29 cellular contexts compared by ENCODE assay signal in the genomic region with DNA sequence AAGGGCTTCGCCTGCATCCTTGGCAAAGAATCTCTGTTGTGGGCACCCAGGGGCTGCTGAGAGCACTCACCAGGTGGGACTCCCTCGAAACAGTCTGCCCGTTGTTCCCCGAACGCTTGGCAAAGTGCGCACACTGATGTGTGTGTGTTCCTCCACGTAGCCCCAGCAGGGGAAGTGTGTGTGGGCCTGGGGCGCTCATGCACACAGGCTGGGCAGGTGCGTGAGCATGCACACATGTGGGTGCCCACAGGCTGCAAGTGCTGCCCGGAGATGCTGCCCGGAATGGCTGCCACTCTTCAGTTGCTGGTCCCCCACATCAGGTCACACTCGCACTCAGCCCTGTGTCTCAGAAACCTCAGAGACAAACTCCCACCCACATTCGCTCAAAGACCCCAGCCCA.
"Had no signal": no experiment of that assay in that cellular context is flagged by ENCODE, and none has a peak within 500 bp of the region (broad histone marks: within the 10 kb centered on the region; RNA-seq: fewer than 3 reads in every experiment).

No MANE protein-coding gene starts in this region.

- ATAC-seq: activated CD8-positive, alpha-beta T cell treated with anti-CD3 and anti-CD28 coated beads, Interleukin-2, amount 10 ng/mL, durations not matched to agents 7 days and 5 days; Panc1; SK-N-SH treated with all-trans-retinoic acid at 6 μM for 48 hours had no signal

- H3K27ac Mint-ChIP-seq: activated CD8-positive, alpha-beta T cell treated with anti-CD3 and anti-CD28 coated beads, Interleukin-2, amount 10 ng/mL, durations not matched to agents 7 days and 5 days; activated naive CD4-positive, alpha-beta T cell treated with anti-CD3 and anti-CD28 coated beads, Interleukin-2, amount 50 U/mL, for 24 hours had no signal

- H3K27ac ChIP-seq: brain microvascular endothelial cell, cardiac muscle cell, RWPE1, SJSA1 had no signal

- H3K36me3 ChIP-seq: brain microvascular endothelial cell, cardiac muscle cell, MG63, SJSA1 had no signal

- H3K4me3 Mint-ChIP-seq: activated CD8-positive, alpha-beta T cell treated with anti-CD3 and anti-CD28 coated beads, Interleukin-2, amount 10 ng/mL, durations not matched to agents 7 days and 5 days; activated naive CD4-positive, alpha-beta T cell treated with anti-CD3 and anti-CD28 coated beads, Interleukin-2, amount 50 U/mL, for 24 hours had no signal

- H3K27me3 ChIP-seq: cardiac muscle cell, SJSA1 had no signal

- H3K4me3 ChIP-seq: cardiac muscle cell, MG63, SJSA1 had no signal

- DNase-seq: activated CD4-positive, alpha-beta T cell treated with anti-CD3 and anti-CD28 coated beads for 48 hours; activated CD4-positive, alpha-beta T cell treated with anti-CD3 and anti-CD28 coated beads, Interleukin-2, amount 50 U/mL, for 4 hours; activated CD4-positive, CD25-positive, alpha-beta regulatory T cell treated with anti-CD3 and anti-CD28 coated beads, Interleukin-2, amount 50 U/mL, for 72 hours; activated CD8-positive, alpha-beta memory T cell treated with anti-CD3 and anti-CD28 coated beads, Interleukin-2, amount 50 U/mL, for 48 hours; activated CD8-positive, alpha-beta T cell treated with anti-CD3 and anti-CD28 coated beads, Interleukin-2, amount 10 ng/mL, durations not matched to agents 7 days and 5 days; activated effector memory CD4-positive, alpha-beta T cell treated with Interleukin-2 at 50 U/mL for 16 hours; activated naive CD4-positive, alpha-beta T cell; activated T-cell treated with anti-CD3 and anti-CD28 coated beads, Interleukin-2, amount 50 U/mL, for 1 hour; brain microvascular endothelial cell; MG63; MV-4-11; NCI-H1092 treated with DMSO at 0.1 percent for 48 hours; NCI-H1417 treated with DMSO at 0.1 percent for 48 hours; NCI-H1694; NCI-H2029; NCI-H2107; NCI-H2171 treated with DMSO at 0.1 percent for 48 hours; NCI-H226; NCI-H526; NCI-H82; OCI-M1; Right ventricle myocardium superior; SW 1271 had no signal

- H3K9me3 ChIP-seq: MG63, SJSA1 had no signal

- H3K27me3 Mint-ChIP-seq: activated naive CD4-positive, alpha-beta T cell treated with anti-CD3 and anti-CD28 coated beads, Interleukin-2, amount 50 U/mL, for 24 hours had no signal

- H3K9me3 Mint-ChIP-seq: activated naive CD4-positive, alpha-beta T cell treated with anti-CD3 and anti-CD28 coated beads, Interleukin-2, amount 50 U/mL, for 24 hours had no signal

- H3K36me3 Mint-ChIP-seq: activated naive CD4-positive, alpha-beta T cell treated with anti-CD3 and anti-CD28 coated beads, Interleukin-2, amount 50 U/mL, for 24 hours had no signal

- H3K4me1 ChIP-seq: SJSA1 had no signal
